In the genomic region with DNA sequence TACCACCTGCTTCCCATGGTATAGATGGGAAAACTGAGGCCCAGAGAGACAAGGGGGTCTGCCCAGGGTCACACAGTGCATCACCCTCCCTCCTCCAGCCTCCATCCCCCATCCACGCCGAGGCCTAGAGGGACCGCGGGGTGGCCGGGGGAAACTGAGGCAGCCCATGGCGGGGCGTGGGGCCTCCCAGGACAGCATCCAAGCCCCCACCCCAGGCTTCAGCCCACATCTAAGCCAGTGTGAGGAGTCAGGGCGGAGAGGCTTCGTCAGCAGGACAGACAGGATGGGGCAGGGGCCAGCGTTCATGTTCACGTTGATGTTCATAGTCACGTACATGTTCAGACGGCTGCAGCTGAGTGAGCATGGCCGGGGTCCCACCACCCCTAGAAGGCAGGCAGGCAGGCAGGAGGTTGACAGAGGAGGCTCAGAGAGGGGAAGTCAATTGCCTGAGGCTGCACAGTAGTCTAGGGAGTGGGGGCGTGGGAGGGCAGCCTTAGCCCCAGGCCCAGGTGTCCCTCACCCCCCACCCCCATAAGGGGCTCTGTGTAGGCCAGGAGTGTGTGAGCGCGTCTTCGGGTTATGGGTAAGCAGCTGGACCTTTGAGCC, we compare ENCODE assay signal across 17 cellular contexts. TPM values are rescaled to one million over a fixed set of nuclear protein-coding genes. Genes with fewer than 3 reads are reported as not detected.
DNase-seq lines count a peak whose midpoint lies in the region; ATAC-seq and TF ChIP-seq lines count a peak whose summit lies in the region.
"Had no signal": no experiment of that assay in that cellular context is flagged by ENCODE, and none has a peak within 500 bp of the region (broad histone marks: within the 10 kb centered on the region; RNA-seq: fewer than 3 reads in every experiment).

No MANE protein-coding gene starts in this region.

- no peak overlapping the region for H3K9ac ChIP-seq in neural progenitor cell

- in situ Hi-C loops in transverse colon (cut with MboI; ENCODE audit: low pct_ligation_motif_present in 1 of 4, low pct_unique_long_range_greater_than_20kb in 1 of 4, low sequenced_read_pairs in 3 of 4), result no loop called here
- in situ Hi-C loops in GM13976 (cut with MboI; ENCODE audit: low sequenced_read_pairs, unreplicated experiment), result no loop called here

- H3K4me2 ChIP-seq in neural progenitor cell, result peak overlapping the region; percentile 66

- intact Hi-C loops in transverse colon (cut with DNase I; ENCODE audit: low total_unique reads), result no loop called here

- H4K20me1 ChIP-seq in neural progenitor cell (ENCODE audit: low read depth), result peaks cover under 1% of the 10 kb centered on the region

- H3K27ac ChIP-seq in neural progenitor cell (no peak overlapping the region), transverse colon (peak overlapping the region; percentile 79 to 87 (median 84))

- no peak for DNase-seq in activated T-cell treated with anti-CD3 and anti-CD28 coated beads, Interleukin-2, amount 50 U/mL, for 24 hours
- no peak for DNase-seq in activated T-cell treated with anti-CD3 and anti-CD28 coated beads for 4 hours
- DNase-seq in ecto neural progenitor cell (ENCODE audit: low spot score), result peak; percentile 47
- no peak for DNase-seq in neural progenitor cell (ENCODE audit: low spot score)
- DNase-seq in transverse colon, result no peak
- no peak for DNase-seq in GM13976 (ENCODE audit: low spot score)
- DNase-seq: 8988T; activated CD8-positive, alpha-beta memory T cell treated with anti-CD3 and anti-CD28 coated beads for 24 hours; activated naive CD4-positive, alpha-beta T cell treated with anti-CD3 and anti-CD28 coated beads, Interleukin-2, amount 50 U/mL, for 16 hours; MG63; PC-3; T-helper 9 cell had no signal

- H3K4me1 ChIP-seq in neural progenitor cell (peaks cover 26% of the 10 kb centered on the region), transverse colon (peaks cover 17 to 40% (median 29%) of the 10 kb centered on the region in 4 donors)

- no peak overlapping the region for H3K4me3 Mint-ChIP-seq in activated T-cell treated with anti-CD3 and anti-CD28 coated beads, Interleukin-2, amount 50 U/mL, for 24 hours
- H3K4me3 Mint-ChIP-seq in neural progenitor cell, result no peak overlapping the region
- H3K4me3 Mint-ChIP-seq: dendritic cell treated with granulocyte-macrophage colony-stimulating factor and Interleukin-4, amounts not matched to agents 40 ng/mL and 50 ng/mL, for 4 days; stimulated activated naive CD8-positive, alpha-beta T cell treated with anti-CD3 and anti-CD28 coated beads, Interleukin-15, Interleukin-2, amounts not matched to agents 100 ng/mL and 50 ng/mL, for 24 hours had no signal

- peaks cover 52% of the 10 kb centered on the region for H3K27me3 ChIP-seq in neural progenitor cell
- no peaks in the 10 kb centered on the region for H3K27me3 ChIP-seq in transverse colon
- H3K27me3 ChIP-seq: MG63, pancreas had no signal

- H3K4me1 Mint-ChIP-seq in activated T-cell treated with anti-CD3 and anti-CD28 coated beads, Interleukin-2, amount 50 U/mL, for 24 hours (ENCODE audit: low read depth), result no peaks in the 10 kb centered on the region
- H3K4me1 Mint-ChIP-seq in neural progenitor cell, result peaks cover 17% of the 10 kb centered on the region

- no peak for TF ChIP-seq POLR2A in transverse colon (IDR thresholded peaks at IDR 0.05)

- H3K27ac Mint-ChIP-seq in activated T-cell treated with anti-CD3 and anti-CD28 coated beads, Interleukin-2, amount 50 U/mL, for 24 hours, result peak overlapping the region; percentile 38
- no peak overlapping the region for H3K27ac Mint-ChIP-seq in neural progenitor cell
- H3K27ac Mint-ChIP-seq: dendritic cell treated with granulocyte-macrophage colony-stimulating factor and Interleukin-4, amounts not matched to agents 40 ng/mL and 50 ng/mL, for 4 days; stimulated activated naive CD8-positive, alpha-beta T cell treated with anti-CD3 and anti-CD28 coated beads, Interleukin-15, Interleukin-2, amounts not matched to agents 100 ng/mL and 50 ng/mL, for 24 hours had no signal

- WGBS in transverse colon (ENCODE audit: low coverage in 1 of 2), 2 donors, result 81% methylated on average over 16 of the region's 18 CpGs; no CpG with 5 or more reads in 1 of the 2 donors

- H3F3A ChIP-seq in neural progenitor cell (ENCODE audit: low read depth), result peaks cover 13% of the 10 kb centered on the region

- no peak overlapping the region for H3K4me3 ChIP-seq in neural progenitor cell
- H3K4me3 ChIP-seq in transverse colon, result no peak overlapping the region
- H3K4me3 ChIP-seq: MG63, pancreas had no signal

- no peaks in the 10 kb centered on the region for H3K9me3 Mint-ChIP-seq in activated T-cell treated with anti-CD3 and anti-CD28 coated beads, Interleukin-2, amount 50 U/mL, for 24 hours
- no peaks in the 10 kb centered on the region for H3K9me3 Mint-ChIP-seq in neural progenitor cell
- H3K9me3 Mint-ChIP-seq: dendritic cell treated with granulocyte-macrophage colony-stimulating factor and Interleukin-4, amounts not matched to agents 40 ng/mL and 50 ng/mL, for 4 days; stimulated activated naive CD8-positive, alpha-beta T cell treated with anti-CD3 and anti-CD28 coated beads, Interleukin-15, Interleukin-2, amounts not matched to agents 100 ng/mL and 50 ng/mL, for 24 hours had no signal

- TF ChIP-seq EP300 in transverse colon (IDR thresholded peaks at IDR 0.05; ENCODE audit: low read depth), result no peak

- H3K79me2 ChIP-seq in neural progenitor cell (ENCODE audit: low read depth), result no peaks in the 10 kb centered on the region

- H3K36me3 Mint-ChIP-seq in activated T-cell treated with anti-CD3 and anti-CD28 coated beads, Interleukin-2, amount 50 U/mL, for 24 hours (ENCODE audit: low read depth), result peaks cover 38% of the 10 kb centered on the region
- no peaks in the 10 kb centered on the region for H3K36me3 Mint-ChIP-seq in neural progenitor cell

- H2AFZ ChIP-seq in neural progenitor cell (replicated peaks), result no peak overlapping the region

- ATAC-seq in GM21526 (IDR thresholded peaks at IDR 0.05; ENCODE audit: low FRiP score, unreplicated experiment) (no peak), GM21447 (IDR thresholded peaks at IDR 0.05; ENCODE audit: unreplicated experiment) (no peak)
- ATAC-seq: pancreas, PC-3 had no signal

- H3K9me3 ChIP-seq in neural progenitor cell (ENCODE audit: low read depth) (no peaks in the 10 kb centered on the region), transverse colon (no peaks in the 10 kb centered on the region)
- H3K9me3 ChIP-seq: MG63, pancreas had no signal

- TF ChIP-seq CTCF in neural progenitor cell (IDR thresholded peaks at IDR 0.05) (no peak), transverse colon (IDR thresholded peaks at IDR 0.05) (no peak), GM13976 (IDR thresholded peaks at IDR 0.05; ENCODE audit: borderline replicate concordance, control extremely low read depth, extremely low read depth, insufficient read depth, missing control alignments) (no peak)

- no peaks in the 10 kb centered on the region for H3K27me3 Mint-ChIP-seq in activated T-cell treated with anti-CD3 and anti-CD28 coated beads, Interleukin-2, amount 50 U/mL, for 24 hours
- H3K27me3 Mint-ChIP-seq in neural progenitor cell (ENCODE audit: insufficient read depth, low read depth), result peaks cover 31% of the 10 kb centered on the region
- H3K27me3 Mint-ChIP-seq: dendritic cell treated with granulocyte-macrophage colony-stimulating factor and Interleukin-4, amounts not matched to agents 40 ng/mL and 50 ng/mL, for 4 days; stimulated activated naive CD8-positive, alpha-beta T cell treated with anti-CD3 and anti-CD28 coated beads, Interleukin-15, Interleukin-2, amounts not matched to agents 100 ng/mL and 50 ng/mL, for 24 hours had no signal

- no peaks in the 10 kb centered on the region for H3K36me3 ChIP-seq in neural progenitor cell
- H3K36me3 ChIP-seq in transverse colon, result peaks cover 0 to 31% (median 4%) of the 10 kb centered on the region in 4 donors

RNA-seq across cellular contexts. Expression of a gene that starts 23.3 kb away (rescaled TPM):
- total RNA-seq in neural progenitor cell (ENCODE audit: low replicate concordance), result 0.81 and 1.7 TPM in 2 replicates
- total RNA-seq in transverse colon, result 100 to 1,000 TPM in 1 of 4 donors, 10 to 100 TPM in 3; 18.7 to 100 (median 85.5) TPM

RNA-seq across cellular contexts. Expression of a gene that starts 26.2 kb away (rescaled TPM):
- total RNA-seq in neural progenitor cell (ENCODE audit: low replicate concordance) (not detected in 2 replicates), transverse colon (10 to 100 TPM in 1 of 4 donors, 1 to 10 TPM in 1, not detected in 2; 4.1 to 15.3 TPM)
- total RNA-seq: pancreas, PC-3 had no signal

RNA-seq across cellular contexts. Expression of a gene that starts 43.4 kb away (rescaled TPM):
- total RNA-seq in neural progenitor cell (ENCODE audit: low replicate concordance) (0.69 and 12.1 TPM in 2 replicates), transverse colon (10 to 100 TPM in 2 of 4 donors, 1 to 10 TPM in 2; 7.2 to 13.5 (median 10.8) TPM)

RNA-seq across cellular contexts. Expression of a gene that starts 49.1 kb away (rescaled TPM):
- total RNA-seq in neural progenitor cell (ENCODE audit: low replicate concordance), result 16.4 and 56.1 TPM in 2 replicates
- 100 to 1,000 TPM in 1 of 4 donors, 10 to 100 TPM in 3; 29.1 to 107 (median 35.3) TPM for total RNA-seq in transverse colon
